ENCODE assay signal across 21 cellular contexts in the genomic region with DNA sequence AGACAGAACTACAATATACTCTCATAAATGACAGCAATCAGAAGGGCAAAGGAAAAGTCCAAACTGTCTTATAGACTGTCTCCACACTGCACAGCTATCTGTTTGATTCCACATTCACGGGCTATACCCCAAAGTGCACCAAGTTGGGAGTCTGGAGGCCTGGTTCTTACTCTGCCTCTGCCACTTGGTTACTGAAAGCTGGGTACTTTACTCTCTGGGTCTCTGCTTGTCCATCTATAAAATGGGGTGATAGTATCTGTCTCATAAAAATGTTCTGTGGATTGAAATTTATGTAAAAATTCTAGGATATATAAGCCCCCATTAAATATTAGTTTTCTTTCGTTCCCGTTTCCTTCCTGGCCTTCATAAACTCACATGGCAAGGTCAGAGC.
"Had no signal": no experiment of that assay in that cellular context is flagged by ENCODE, and none has a peak within 500 bp of the region (broad histone marks: within the 10 kb centered on the region; RNA-seq: fewer than 3 reads in every experiment).

No MANE protein-coding gene starts in this region.

- ATAC-seq: activated naive CD4-positive, alpha-beta T cell treated with anti-CD3 and anti-CD28 coated beads, Interleukin-2, amount 50 U/mL, for 72 hours; activated T-helper 17 cell treated with anti-CD3 and anti-CD28 coated beads, Interleukin-2, amount 50 U/mL, for 72 hours; esophagus mucosa; left cardiac atrium; naive thymus-derived CD4-positive, alpha-beta T cell; WTC11 had no signal

- H3K27ac Mint-ChIP-seq: activated T-cell treated with anti-CD3 and anti-CD28 coated beads, Interleukin-2, amount 50 U/mL, for 24 hours; activated T-helper 17 cell treated with anti-CD3 and anti-CD28 coated beads, Interleukin-2, amount 50 U/mL, for 72 hours; WTC11 had no signal

- H3K4me1 Mint-ChIP-seq: activated T-helper 17 cell treated with anti-CD3 and anti-CD28 coated beads, Interleukin-2, amount 50 U/mL, for 72 hours; naive thymus-derived CD4-positive, alpha-beta T cell had no signal

- H3K27me3 ChIP-seq: upper lobe of left lung had no signal

- H3K9me3 ChIP-seq: spleen, thoracic aorta, upper lobe of left lung had no signal

- H3K36me3 Mint-ChIP-seq: activated naive CD4-positive, alpha-beta T cell treated with anti-CD3 and anti-CD28 coated beads, Interleukin-2, amount 50 U/mL, for 72 hours; brain; naive thymus-derived CD4-positive, alpha-beta T cell; WTC11 had no signal

- H3K4me3 ChIP-seq: spleen, thoracic aorta, upper lobe of left lung had no signal

- H3K4me3 Mint-ChIP-seq: activated T-cell treated with anti-CD3 and anti-CD28 coated beads, Interleukin-2, amount 50 U/mL, for 24 hours; activated T-helper 17 cell treated with anti-CD3 and anti-CD28 coated beads, Interleukin-2, amount 50 U/mL, for 72 hours; brain; naive thymus-derived CD4-positive, alpha-beta T cell; neural crest cell; WTC11 had no signal

- H3K27ac ChIP-seq: spleen, upper lobe of left lung had no signal

- H3K36me3 ChIP-seq: spleen, thoracic aorta, upper lobe of left lung had no signal

- DNase-seq: activated CD8-positive, alpha-beta memory T cell treated with anti-CD3 and anti-CD28 coated beads for 24 hours; activated CD8-positive, alpha-beta memory T cell treated with anti-CD3 and anti-CD28 coated beads, Interleukin-2, amount 50 U/mL, for 4 hours; activated T-cell treated with anti-CD3 and anti-CD28 coated beads, Interleukin-2, amount 50 U/mL, for 24 hours; aorta; dermis blood vessel endothelial cell; effector CD8-positive, alpha-beta T cell; islet precursor cell; left cardiac atrium; naive thymus-derived CD4-positive, alpha-beta T cell; occipital lobe; spleen; stimulated activated CD4-positive, alpha-beta T cell treated with anti-CD3 and anti-CD28 coated beads, Interleukin-4, amount 100 ng/mL, for 1 hour; stimulated activated naive CD4-positive, alpha-beta T cell; upper lobe of left lung had no signal
